ENCODE assay signal across 1 cellular context in genomic region chr10:15342970-15343369, GRCh38.
TF ChIP-seq lines count a peak whose summit lies in the region.

No MANE protein-coding gene starts in this region.

TF ChIP-seq in HepG2, 621 proteins besides CTCF, POLR2A, EP300 and RAD21 (continued from another document):
- TF ChIP-seq SNAPC4 (CRISPR knock-in tag; IDR thresholded peaks at IDR 0.05) = no peak
- TF ChIP-seq ZNF121 (CRISPR knock-in tag; IDR thresholded peaks at IDR 0.05) = peak; percentile 85
